22 cellular contexts compared by ENCODE assay signal in genomic region chr10:49008505-49009202, GRCh38.
A peak's percentile ranks its signal among the peaks of the same experiment; 100 is the strongest.
DNase-seq lines count a peak whose midpoint lies in the region; ATAC-seq and TF ChIP-seq lines count a peak whose summit lies in the region.
"Had no signal": no experiment of that assay in that cellular context is flagged by ENCODE, and none has a peak within 500 bp of the region (broad histone marks: within the 10 kb centered on the region; RNA-seq: fewer than 3 reads in every experiment).

No MANE protein-coding gene starts in this region.

- H3K9me2 ChIP-seq in OCI-LY7 (ENCODE audit: insufficient read depth, low read length), result no peaks in the 10 kb centered on the region

- H3K9me3 ChIP-seq in stomach smooth muscle (ENCODE audit: control insufficient read depth in 2 of 2, low read length in 2 of 2) (no peaks in the 10 kb centered on the region), OCI-LY7 (ENCODE audit: low read length) (no peaks in the 10 kb centered on the region)
- H3K9me3 ChIP-seq: colonic mucosa, esophagus squamous epithelium, gastroesophageal sphincter, neutrophil had no signal

- H3K27me3 ChIP-seq in stomach smooth muscle (ENCODE audit: control insufficient read depth in 1 of 2, insufficient read depth in 2 of 2, low read length in 2 of 2), result no peaks in the 10 kb centered on the region
- H3K27me3 ChIP-seq: colonic mucosa, gastroesophageal sphincter, neutrophil had no signal

- no peaks in the 10 kb centered on the region for H4K20me1 ChIP-seq in OCI-LY7 (ENCODE audit: insufficient read depth, low read length)

- H3K4me1 ChIP-seq in stomach smooth muscle (ENCODE audit: control insufficient read depth, insufficient read depth, low read length) (peaks cover 29% of the 10 kb centered on the region), OCI-LY7 (ENCODE audit: insufficient read depth, low read length, poor library complexity, severe bottlenecking) (peaks cover 24% of the 10 kb centered on the region)
- H3K4me1 ChIP-seq: spleen had no signal

- no peak overlapping the region for H3K9ac ChIP-seq in stomach smooth muscle (ENCODE audit: low read length in 2 of 2)

- H2AFZ ChIP-seq in OCI-LY7 (ENCODE audit: low read length), result no peak overlapping the region; the same call in 1 of the 2 replicates

- no peaks in the 10 kb centered on the region for H3K36me3 ChIP-seq in stomach smooth muscle (ENCODE audit: control insufficient read depth in 2 of 2, insufficient read depth in 2 of 2, low read length in 2 of 2)
- H3K36me3 ChIP-seq in OCI-LY7 (ENCODE audit: insufficient read depth, low read length), result no peaks in the 10 kb centered on the region
- H3K36me3 ChIP-seq: colonic mucosa, esophagus squamous epithelium, gastroesophageal sphincter, neutrophil, spleen had no signal

- CTCF ChIA-PET in OCI-LY7 (lab: Charles Lee; ENCODE audit: unreplicated experiment), result no interaction called here

- H3K4me3 ChIP-seq in coronary artery (no peak overlapping the region), stomach smooth muscle (ENCODE audit: low read length in 2 of 2) (peak overlapping the region; percentile 8 to 15), OCI-LY7 (ENCODE audit: low read depth, low read length, poor library complexity, severe bottlenecking) (no peak overlapping the region)
- H3K4me3 ChIP-seq: colonic mucosa, esophagus squamous epithelium, gastroesophageal sphincter, spleen had no signal

- TF ChIP-seq CTCF in coronary artery (IDR thresholded peaks at IDR 0.05), result no peak
- no peak for TF ChIP-seq CTCF in OCI-LY7 (conservative IDR thresholded peaks at IDR 0.05; ENCODE audit: low read length)

- DNase-seq in coronary artery (ENCODE audit: low spot score) (no peak), left cardiac atrium (no peak), myocyte (ENCODE audit: low read depth) (peak; percentile 30), middle frontal gyrus (ENCODE audit: extremely low spot score, low spot score) (no peak), SW 1271 (lab: John Stamatoyannopoulos, UW) (no peak), superior temporal gyrus (ENCODE audit: extremely low spot score) (no peak), OCI-LY7 (ENCODE audit: low spot score) (no peak)
- DNase-seq: activated CD8-positive, alpha-beta T cell treated with anti-CD3 and anti-CD28 coated beads for 36 hours; colonic mucosa; esophagus squamous epithelium; H9; NCI-H1092; NCI-H1694 treated with DMSO at 0.1 percent for 48 hours; NCI-H2171 treated with DMSO at 0.1 percent for 48 hours; NCI-H524 treated with DMSO at 0.1 percent for 48 hours; spleen; substantia nigra; T-helper 1 cell had no signal

- H3K27ac ChIP-seq in coronary artery, result peak overlapping the region; percentile 15 to 50
- no peak overlapping the region for H3K27ac ChIP-seq in stomach smooth muscle (ENCODE audit: low read length)
- H3K27ac ChIP-seq in OCI-LY7 (ENCODE audit: low read depth, low read length, poor library complexity, severe bottlenecking), result no peak overlapping the region
- H3K27ac ChIP-seq: colonic mucosa, esophagus squamous epithelium, gastroesophageal sphincter, neutrophil, spleen had no signal

- POLR2A ChIA-PET in OCI-LY7 (lab: Charles Lee), result interaction anchor here (0.6 to 1.3 kb wide), 8 partner anchors 9 to 496 kb away, joined by 3 to 5 read pairs (median 3); no protein-coding TSS in a partner anchor

- ATAC-seq in left cardiac atrium, result peak; percentile 15 to 38
- ATAC-seq: activated CD8-positive, alpha-beta T cell treated with anti-CD3 and anti-CD28 coated beads for 36 hours; gastroesophageal sphincter; Panc1 had no signal

- intact Hi-C loops in left cardiac atrium (cut with DNase I), result no loop called here
- intact Hi-C loops in OCI-LY7 (cut with micrococcal nuclease; ENCODE audit: unreplicated experiment), result no loop called here

- H3K79me2 ChIP-seq in OCI-LY7 (ENCODE audit: insufficient read depth, low read depth, low read length), result no peaks in the 10 kb centered on the region

- no TSS peak for BruUV-seq in OCI-LY7 (replicated peaks; lab: Mats Ljungman, UMichigan)

- H3K4me2 ChIP-seq in OCI-LY7 (ENCODE audit: low read length), result no peak overlapping the region

Comparison
In these comparisons a context has a peak if more than half of its experiments do, and no peak if none do; other contexts are left out.
1. H3K27ac ChIP-seq: peak in coronary artery (2 of 2); none in stomach smooth muscle (single experiment) and OCI-LY7 (single experiment).
2. H3K4me3 ChIP-seq: peak in stomach smooth muscle (2 of 2); none in coronary artery (single experiment) and OCI-LY7 (single experiment).